8 cellular contexts compared by ENCODE assay signal in genomic region chr2:39119732-39120520, GRCh38.
DNase-seq lines count a peak whose midpoint lies in the region; TF ChIP-seq lines count a peak whose summit lies in the region.

No MANE protein-coding gene starts in this region.

- peaks cover 50% of the 10 kb centered on the region for H4K20me1 ChIP-seq in Loucy (ENCODE audit: insufficient read depth, low read length, poor library complexity, severe bottlenecking)

- H3K79me2 ChIP-seq in Loucy (ENCODE audit: insufficient read depth, low read length) = peaks cover 73% of the 10 kb centered on the region

- H2AFZ ChIP-seq in Loucy (ENCODE audit: low read length) = peak overlapping the region; percentile 39; the same call in 1 of the 2 replicates

- TF ChIP-seq CTCF in Loucy (conservative IDR thresholded peaks at IDR 0.05; ENCODE audit: low read length) (peak; percentile 34), WI38 (IDR thresholded peaks at IDR 0.05; ENCODE audit: low read depth, low read length) (no peak)

- no peaks in the 10 kb centered on the region for H3K9me3 ChIP-seq in Loucy (ENCODE audit: insufficient read depth, low read depth, low read length)

- peak; percentile 21 for DNase-seq in DMS153 treated with DMSO at 0.1 percent for 48 hours (lab: John Stamatoyannopoulos, UW; ENCODE audit: unreplicated experiment)
- no peak for DNase-seq in DMS153 (lab: John Stamatoyannopoulos, UW)
- DNase-seq in HCEC 1CT = peak; percentile 62
- DNase-seq in caudate nucleus (lab: John Stamatoyannopoulos, UW) = peak in 37 of 61 donors; percentile 8 to 74 (median 35)
- DNase-seq in islet precursor cell = peak; percentile 82
- DNase-seq in stimulated activated CD4-positive, alpha-beta T cell treated with anti-CD3 and anti-CD28 coated beads, Interleukin-12 subunit alpha, Interleukin-12 subunit beta, amount 100 ng/mL, for 24 hours (ENCODE audit: low read depth in 2 of 2) = peak; percentile 32 to 36

- H3K9ac ChIP-seq in Loucy (ENCODE audit: low read depth, low read length, poor library complexity, severe bottlenecking) = peak overlapping the region; percentile 84

- H3K27me3 ChIP-seq in Loucy (ENCODE audit: insufficient read depth, low read length, poor library complexity, severe bottlenecking) = no peaks in the 10 kb centered on the region

- H3F3A ChIP-seq in Loucy (ENCODE audit: low read depth) = no peaks in the 10 kb centered on the region

- H3K36me3 ChIP-seq in Loucy (ENCODE audit: insufficient read depth, low read length) = 0 out of 2 replicates have a peak, but pooled peaks cover 4% of the 10 kb centered on the region

- peak overlapping the region; percentile 34 for H3K27ac ChIP-seq in caudate nucleus (ENCODE audit: low read depth, low read length)

- H3K4me2 ChIP-seq in Loucy (ENCODE audit: low read depth, low read length, poor library complexity, severe bottlenecking) = peak overlapping the region; percentile 92

- H3K9me2 ChIP-seq in Loucy (replicated peaks; ENCODE audit: low read depth, low read length) = no peaks in the 10 kb centered on the region

- H3K4me3 ChIP-seq in Loucy (ENCODE audit: low read length, poor library complexity, severe bottlenecking) (peak overlapping the region; percentile 80), WI38 (ENCODE audit: low read depth, low read length) (peak overlapping the region; percentile 83)

- H3K4me1 ChIP-seq in Loucy (ENCODE audit: insufficient read depth, low read length, poor library complexity, severe bottlenecking) = peaks cover 46% of the 10 kb centered on the region
